Comparison of ENCODE assay signal across 8 cellular contexts in genomic region chr14:83689265-83689664, GRCh38.
"Had no signal": no experiment of that assay in that cellular context is flagged by ENCODE, and none has a peak within 500 bp of the region (broad histone marks: within the 10 kb centered on the region; RNA-seq: fewer than 3 reads in every experiment).

No MANE protein-coding gene starts in this region.

- DNase-seq: H7, HFFc6, KG1 had no signal

- H3K4me3 ChIP-seq: GM23338, HAP-1 had no signal

- H3K36me3 ChIP-seq: HAP-1 had no signal

- H3K27ac Mint-ChIP-seq: GM23338, HFFc6, IgD-negative memory B cell had no signal

- H3K36me3 Mint-ChIP-seq: IgD-negative memory B cell had no signal

- H3K27me3 Mint-ChIP-seq: IgD-negative memory B cell had no signal

- H3K4me1 Mint-ChIP-seq: GM23338, IgD-negative memory B cell had no signal

- H3K9me3 ChIP-seq: HAP-1 had no signal

- H3K4me1 ChIP-seq: HAP-1 had no signal

- ATAC-seq: GM23338, HCT116 had no signal

- H3K4me3 Mint-ChIP-seq: GM23338, HFFc6, IgD-negative memory B cell had no signal

- H2AFZ ChIP-seq: GM23338 had no signal

- H3K4me2 ChIP-seq: GM23338 had no signal

- H3K27ac ChIP-seq: HL-60 had no signal
